In the genomic region with DNA sequence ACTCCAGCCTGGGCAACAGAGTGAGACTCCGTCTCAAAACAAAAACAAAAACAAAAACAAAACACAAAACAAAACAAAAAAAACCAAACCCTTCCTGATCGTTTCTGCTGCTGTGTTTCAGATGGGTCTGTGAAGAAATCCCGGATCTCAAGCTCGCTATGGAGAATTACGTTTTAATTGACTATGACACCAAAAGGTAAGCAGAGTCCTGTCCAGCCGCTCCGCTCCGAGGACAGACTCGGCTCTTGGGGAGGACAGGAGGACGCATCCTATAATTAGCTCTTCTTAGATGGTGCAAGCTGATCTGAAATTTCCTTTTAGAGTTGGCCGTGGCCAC, we compare ENCODE assay signal across 18 cellular contexts. TPM values are rescaled to one million over a fixed set of nuclear protein-coding genes. Genes with fewer than 3 reads are reported as not detected.
A peak's percentile ranks its signal among the peaks of the same experiment; 100 is the strongest.
DNase-seq lines count a peak whose midpoint lies in the region; ATAC-seq and TF ChIP-seq lines count a peak whose summit lies in the region.
"Had no signal": no experiment of that assay in that cellular context is flagged by ENCODE, and none has a peak within 500 bp of the region (broad histone marks: within the 10 kb centered on the region; RNA-seq: fewer than 3 reads in every experiment).

No MANE protein-coding gene starts in this region.

- no peaks in the 10 kb centered on the region for H3K9me3 ChIP-seq in IMR-90 (ENCODE audit: control insufficient read depth, insufficient read depth, low read length)
- H3K9me3 ChIP-seq in suprapubic skin, result no peaks in the 10 kb centered on the region

- H3K36me3 ChIP-seq in IMR-90 (ENCODE audit: control insufficient read depth, insufficient read depth, low read length) (peaks cover 37% of the 10 kb centered on the region), suprapubic skin (peaks cover 62% of the 10 kb centered on the region)

- no peaks in the 10 kb centered on the region for H3K9me3 Mint-ChIP-seq in endothelial cell (ENCODE audit: unreplicated experiment)
- no peaks in the 10 kb centered on the region for H3K9me3 Mint-ChIP-seq in nephron progenitor cell
- H3K9me3 Mint-ChIP-seq: activated T-helper 1 cell treated with anti-CD3 and anti-CD28 coated beads, Interleukin-12 subunit alpha, Interleukin-12 subunit beta, Interleukin-2, Interleukin-4 antibody, amounts not matched to agents 30 ng/mL and 10 ng/mL and 1 ng/mL, durations not matched to agents 14 hours and 24 hours and 36 hours; natural killer cell had no signal

- no peak overlapping the region; the same call in 2 of the 3 replicates for H2BK15ac ChIP-seq in IMR-90 (ENCODE audit: low read depth, low read length)

- BruUV-seq in IMR-90 (replicated peaks; lab: Mats Ljungman, UMichigan), result no TSS peak

- peak overlapping the region; percentile 63; the same call in 1 of the 2 replicates for H2BK120ac ChIP-seq in IMR-90 (ENCODE audit: low read depth, low read length)

- intact Hi-C loops in IMR-90 (cut with micrococcal nuclease), result loop anchor here (1.0 kb wide), 2 partner anchors 16 to 50 kb away; no protein-coding TSS in a partner anchor

- H4K20me1 ChIP-seq in IMR-90 (ENCODE audit: insufficient read depth, low read length), result peaks cover 78% of the 10 kb centered on the region

- in situ Hi-C loops in IMR-90 (cut with MboI; ENCODE audit: low sequenced_read_pairs), result no loop called here

- peak overlapping the region; percentile 64 for H2BK5ac ChIP-seq in IMR-90 (ENCODE audit: low read depth, low read length, poor library complexity, severe bottlenecking)

- peak overlapping the region; percentile 9 for H2AFZ ChIP-seq in IMR-90 (replicated peaks; ENCODE audit: low read length, poor library complexity)

- H3K4me2 ChIP-seq in IMR-90 (ENCODE audit: low read depth, low read length), result peak overlapping the region; percentile 67
- H3K4me2 ChIP-seq: BLaER1 had no signal

- peak overlapping the region in 1 of 2 experiments; percentile 70; a peak in 1 of 4 replicates for H4K8ac ChIP-seq in IMR-90 (ENCODE audit: low read depth in 2 of 2, low read length in 2 of 2)

- peak overlapping the region; percentile 7; the same call in 1 of the 2 replicates for H3K4me3 ChIP-seq in IMR-90 (ENCODE audit: insufficient read depth, low read depth, low read length)
- peak overlapping the region; percentile 16 for H3K4me3 ChIP-seq in suprapubic skin
- H3K4me3 ChIP-seq: BLaER1, skin epidermis had no signal

- H4K5ac ChIP-seq in IMR-90 (ENCODE audit: low read depth, low read length), result no peak overlapping the region

- H3K36me3 Mint-ChIP-seq in endothelial cell (ENCODE audit: low read depth, unreplicated experiment) (peaks cover 16% of the 10 kb centered on the region), nephron progenitor cell (ENCODE audit: low read depth) (peaks cover 36% of the 10 kb centered on the region)
- H3K36me3 Mint-ChIP-seq: natural killer cell had no signal

- no peak for TF ChIP-seq POLR2A in IMR-90 (IDR thresholded peaks at IDR 0.05; ENCODE audit: low read depth, low read length)
- TF ChIP-seq POLR2A in suprapubic skin (IDR thresholded peaks at IDR 0.05), result no peak

- TF ChIP-seq RAD21 in IMR-90 (IDR thresholded peaks at IDR 0.05; ENCODE audit: low read length), result no peak

- POLR2A ChIA-PET in IMR-90 (lab: Charles Lee; ENCODE audit: unreplicated experiment), result no interaction called here

- no peak overlapping the region for H4K91ac ChIP-seq in IMR-90 (ENCODE audit: insufficient read depth, low read depth, low read length)

- CTCF ChIA-PET in IMR-90 (lab: Yijun Ruan, JAX), result interaction anchor here (0.8 to 1.6 kb wide), 2 partner anchors 30 to 31 kb away, joined by 3 read pairs; no protein-coding TSS in a partner anchor

- peak overlapping the region; percentile 8; the same call in 1 of the 2 replicates for H3K18ac ChIP-seq in IMR-90 (ENCODE audit: low read depth, low read length)

- H3K27me3 Mint-ChIP-seq in endothelial cell (ENCODE audit: unreplicated experiment) (peaks cover 13% of the 10 kb centered on the region), nephron progenitor cell (ENCODE audit: low read depth, poor library complexity) (no peaks in the 10 kb centered on the region)

- peak overlapping the region; percentile 70 for H2AK9ac ChIP-seq in IMR-90 (replicated peaks; ENCODE audit: low read depth, low read length, poor library complexity)

- WGBS in IMR-90 (ENCODE audit: extremely low coverage in 2 of 2, insufficient read length in 1 of 2), 2 experiments, result 38% methylated on average over 6 of the region's 11 CpGs; no CpG with 5 or more reads in 1 of the 2 experiments
- 36% methylated on average over 11 of the region's 11 CpGs for WGBS in suprapubic skin

- H3K4ac ChIP-seq in IMR-90 (ENCODE audit: low read depth, low read length), result peak overlapping the region; percentile 88

- TF ChIP-seq EP300 in suprapubic skin (IDR thresholded peaks at IDR 0.05), result no peak

- H3K4me1 Mint-ChIP-seq in endothelial cell (ENCODE audit: unreplicated experiment) (peaks cover 5% of the 10 kb centered on the region), nephron progenitor cell (peaks cover 29% of the 10 kb centered on the region)

- H3K9ac ChIP-seq in IMR-90 (ENCODE audit: low read depth, low read length), result no peak overlapping the region
- H3K9ac ChIP-seq: BLaER1 had no signal

- H3K79me1 ChIP-seq in IMR-90 (ENCODE audit: low read depth in 1 of 2, low read length in 2 of 2), result peaks cover 12 to 86% of the 10 kb centered on the region in 2 experiments; a peak in 3 of 4 replicates

- H3K27ac ChIP-seq in IMR-90 (ENCODE audit: insufficient read depth, low read length) (peak overlapping the region; percentile 51; the same call in 1 of the 2 replicates), suprapubic skin (peak overlapping the region; percentile 74)
- H3K27ac ChIP-seq: BLaER1 had no signal

- peak overlapping the region; percentile 73 for H3K23ac ChIP-seq in IMR-90 (ENCODE audit: low read depth, low read length)

- peak overlapping the region; percentile 4; the same call in 1 of the 2 replicates for H2BK20ac ChIP-seq in IMR-90 (ENCODE audit: low read depth, low read length)

- no peak for TF ChIP-seq CTCF in IMR-90 (conservative IDR thresholded peaks at IDR 0.05; ENCODE audit: low read depth, low read length)
- TF ChIP-seq CTCF in endothelial cell (IDR thresholded peaks at IDR 0.05; ENCODE audit: unreplicated experiment), result no peak
- TF ChIP-seq CTCF in nephron progenitor cell (IDR thresholded peaks at IDR 0.05), result no peak
- no peak for TF ChIP-seq CTCF in suprapubic skin (IDR thresholded peaks at IDR 0.05)

- H3K4me3 Mint-ChIP-seq in endothelial cell (ENCODE audit: unreplicated experiment), result peak overlapping the region; percentile 65
- H3K4me3 Mint-ChIP-seq in nephron progenitor cell, result no peak overlapping the region
- H3K4me3 Mint-ChIP-seq: activated T-helper 1 cell treated with anti-CD3 and anti-CD28 coated beads, Interleukin-12 subunit alpha, Interleukin-12 subunit beta, Interleukin-2, Interleukin-4 antibody, amounts not matched to agents 30 ng/mL and 10 ng/mL and 1 ng/mL, durations not matched to agents 14 hours and 24 hours and 36 hours; natural killer cell had no signal

- H3K14ac ChIP-seq in IMR-90 (replicated peaks; ENCODE audit: low read depth, low read length), result peak overlapping the region; percentile 95

- dilution Hi-C loops in IMR-90 (cut with HindIII; ENCODE audit: low sequenced_read_pairs, unreplicated experiment), result no loop called here

- peak overlapping the region; percentile 78; the same call in 1 of the 2 replicates for H3K56ac ChIP-seq in IMR-90 (ENCODE audit: extremely low read depth, insufficient read depth, low read length)

- H2AK5ac ChIP-seq in IMR-90 (ENCODE audit: low read depth, low read length), result peak overlapping the region; percentile 62; the same call in 1 of the 2 replicates

- DNase-seq in IMR-90, result no peak
- DNase-seq in endothelial cell (ENCODE audit: low spot score), result no peak
- DNase-seq in nephron progenitor cell, result no peak
- DNase-seq in suprapubic skin (ENCODE audit: low spot score in 2 of 2), result no peak
- no peak for DNase-seq in stimulated activated CD4-positive, alpha-beta T cell treated with anti-CD3 and anti-CD28 coated beads, Interleukin-15, amount 100 ng/mL, for 24 hours
- no peak for DNase-seq in T-helper 1 cell
- DNase-seq in UCSD-AML1 (lab: John Stamatoyannopoulos, UW; ENCODE audit: unreplicated experiment), result no peak
- DNase-seq: activated CD4-positive, alpha-beta T cell treated with anti-CD3 and anti-CD28 coated beads, Interleukin-2, amount 50 U/mL, for 4 hours; effector CD4-positive, alpha-beta T cell; foreskin melanocyte; natural killer cell; NCI-H187 treated with DMSO at 0.1 percent for 48 hours; NCI-H69; T-helper 9 cell had no signal

- ATAC-seq in IMR-90 (ENCODE audit: low read depth), result no peak
- ATAC-seq in HG02973 (IDR thresholded peaks at IDR 0.05; ENCODE audit: unreplicated experiment), result no peak
- ATAC-seq: natural killer cell had no signal

- H3K27me3 ChIP-seq in IMR-90 (ENCODE audit: control insufficient read depth, insufficient read depth, low read length), result no peaks in the 10 kb centered on the region
- no peaks in the 10 kb centered on the region for H3K27me3 ChIP-seq in suprapubic skin
- H3K27me3 ChIP-seq: BLaER1 had no signal

- peaks cover 32% of the 10 kb centered on the region for H3K9me1 ChIP-seq in IMR-90 (ENCODE audit: insufficient read depth, low read length)

- H3K4me1 ChIP-seq in IMR-90 (ENCODE audit: control insufficient read depth, insufficient read depth, low read length) (peaks cover 24% of the 10 kb centered on the region), suprapubic skin (peaks cover 32% of the 10 kb centered on the region)

- H3K27ac Mint-ChIP-seq in endothelial cell (ENCODE audit: unreplicated experiment) (no peak overlapping the region), nephron progenitor cell (peak overlapping the region; percentile 96)

RNA-seq across cellular contexts. Expression of gene DOT1L, which starts 22.0 kb away (rescaled TPM):
- total RNA-seq in IMR-90 (2012; rRNA removed) (2.5 TPM in 2 replicates), endothelial cell (ENCODE audit: unreplicated experiment) (57.1 TPM), suprapubic skin (10 to 100 TPM; 21.6 to 36.8 (median 25.7) TPM)
- polyA plus RNA-seq in IMR-90 (2012; rRNA removed), result 12.6 and 22.0 TPM in 2 replicates
- 10.1 and 10.4 TPM in 2 replicates for polyA plus RNA-seq in IMR-90 (2012; cell fraction: cytosol; rRNA removed)
- 43.0 and 136 TPM in 2 replicates for polyA plus RNA-seq in IMR-90 (2012; cell fraction: nucleus; rRNA removed; ENCODE audit: low replicate concordance)

RNA-seq across cellular contexts. Expression of gene AP3D1, which starts 34.3 kb away (rescaled TPM):
- total RNA-seq in IMR-90 (2012; rRNA removed) (75.3 and 76.1 TPM in 2 replicates), endothelial cell (ENCODE audit: unreplicated experiment) (169 TPM), suprapubic skin (10 to 100 TPM; 65.4 to 99.4 (median 85.4) TPM)
- 129 and 132 TPM in 2 replicates for polyA plus RNA-seq in IMR-90 (2012; rRNA removed)
- 112 and 149 TPM in 2 replicates for polyA plus RNA-seq in IMR-90 (2012; cell fraction: cytosol; rRNA removed)
- polyA plus RNA-seq in IMR-90 (2012; cell fraction: nucleus; rRNA removed; ENCODE audit: low replicate concordance), result 165 and 397 TPM in 2 replicates

RNA-seq across cellular contexts. Expression of gene PLEKHJ1, which starts 50.4 kb away (rescaled TPM):
- total RNA-seq in IMR-90 (2012; rRNA removed) (31.7 and 33.1 TPM in 2 replicates), endothelial cell (ENCODE audit: unreplicated experiment) (126 TPM), suprapubic skin (10 to 100 TPM; 36.1 to 78.0 (median 62.9) TPM)
- 62.8 and 69.8 TPM in 2 replicates for polyA plus RNA-seq in IMR-90 (2012; rRNA removed)
- 88.7 and 101 TPM in 2 replicates for polyA plus RNA-seq in IMR-90 (2012; cell fraction: cytosol; rRNA removed)
- polyA plus RNA-seq in IMR-90 (2012; cell fraction: nucleus; rRNA removed; ENCODE audit: low replicate concordance), result 146 and 214 TPM in 2 replicates

RNA-seq across cellular contexts. Expression of gene SF3A2, which starts 50.9 kb away (rescaled TPM):
- total RNA-seq in IMR-90 (2012; rRNA removed), result 4.8 and 7.5 TPM in 2 replicates
- 29.8 and 34.5 TPM in 2 replicates for polyA plus RNA-seq in IMR-90 (2012; rRNA removed)
- polyA plus RNA-seq in IMR-90 (2012; cell fraction: cytosol; rRNA removed), result 18.6 and 34.5 TPM in 2 replicates
- 82.8 and 174 TPM in 2 replicates for polyA plus RNA-seq in IMR-90 (2012; cell fraction: nucleus; rRNA removed; ENCODE audit: low replicate concordance)
- 137 TPM for total RNA-seq in endothelial cell (ENCODE audit: unreplicated experiment)
- total RNA-seq in suprapubic skin, result 100 to 1,000 TPM in 1 of 4 donors, 10 to 100 TPM in 3; 48.0 to 103 (median 64.8) TPM
